In the genomic region with DNA sequence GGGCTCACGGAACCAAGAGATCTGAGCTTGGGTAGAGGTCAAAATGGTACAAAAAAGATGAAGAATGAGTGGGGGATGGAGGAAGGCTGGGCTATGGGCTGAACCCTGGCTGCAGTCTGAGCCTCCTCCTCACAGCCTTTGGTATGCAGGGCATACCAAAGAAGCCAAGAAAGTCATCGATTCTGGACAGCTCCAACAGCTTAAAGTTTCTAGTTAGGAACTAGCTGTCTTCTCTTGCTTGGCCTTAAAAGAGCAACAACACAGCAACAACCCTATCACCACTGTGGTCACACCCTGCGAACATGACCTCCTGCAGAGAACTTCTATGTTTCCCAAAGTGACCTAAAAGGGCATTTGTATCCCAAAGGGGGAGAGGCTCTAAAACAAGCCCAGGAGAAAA, we compare ENCODE assay signal across 27 cellular contexts.
DNase-seq lines count a peak whose midpoint lies in the region; ATAC-seq and TF ChIP-seq lines count a peak whose summit lies in the region.
"Had no signal": no experiment of that assay in that cellular context is flagged by ENCODE, and none has a peak within 500 bp of the region (broad histone marks: within the 10 kb centered on the region; RNA-seq: fewer than 3 reads in every experiment).

No MANE protein-coding gene starts in this region.

- H3K27me3 ChIP-seq in BLaER1 (no peaks in the 10 kb centered on the region), GM23338 (ENCODE audit: insufficient read depth) (no peaks in the 10 kb centered on the region), vagina (no peaks in the 10 kb centered on the region)
- H3K27me3 ChIP-seq: colonic mucosa, foreskin keratinocyte, heart right ventricle, transverse colon had no signal

- H3K27ac Mint-ChIP-seq in GM23338 (no peak overlapping the region), nephron progenitor cell (peak overlapping the region; percentile 81)
- H3K27ac Mint-ChIP-seq: activated CD8-positive, alpha-beta memory T cell treated with anti-CD3 and anti-CD28 coated beads, Interleukin-2, amount 10 ng/mL, durations not matched to agents 7 days and 5 days had no signal

- H4K20me1 ChIP-seq in BLaER1 (no peaks in the 10 kb centered on the region), GM23338 (replicated peaks; ENCODE audit: insufficient read depth) (no peaks in the 10 kb centered on the region)

- peak overlapping the region; percentile 36; the same call in 1 of the 2 replicates for H3K4me2 ChIP-seq in BLaER1
- no peak overlapping the region for H3K4me2 ChIP-seq in GM23338

- peak; percentile 53 for ATAC-seq in GM23338
- no peak for ATAC-seq in HG03354 (IDR thresholded peaks at IDR 0.05; ENCODE audit: poor library complexity, severe bottlenecking, unreplicated experiment)
- ATAC-seq in HG03159 (IDR thresholded peaks at IDR 0.05; ENCODE audit: unreplicated experiment) = no peak
- ATAC-seq: activated CD8-positive, alpha-beta memory T cell treated with anti-CD3 and anti-CD28 coated beads, Interleukin-2, amount 10 ng/mL, durations not matched to agents 7 days and 5 days; foreskin keratinocyte had no signal

- H3F3A ChIP-seq in GM23338 (replicated peaks; ENCODE audit: low read depth) = peaks cover 10% of the 10 kb centered on the region; the same call in 1 of the 2 replicates

- H3K27me3 Mint-ChIP-seq in GM23338 (ENCODE audit: insufficient read depth, low read depth, poor library complexity) (peaks cover 19% of the 10 kb centered on the region), nephron progenitor cell (ENCODE audit: low read depth, poor library complexity) (peaks cover 3% of the 10 kb centered on the region)
- H3K27me3 Mint-ChIP-seq: activated CD4-positive, alpha-beta T cell treated with anti-CD3 and anti-CD28 coated beads, Interleukin-2, amount 10 ng/mL, durations not matched to agents 7 days and 5 days; activated CD8-positive, alpha-beta memory T cell treated with anti-CD3 and anti-CD28 coated beads, Interleukin-2, amount 10 ng/mL, durations not matched to agents 7 days and 5 days; IgD-negative memory B cell had no signal

- H3K9me3 ChIP-seq in BLaER1 (peaks cover 35% of the 10 kb centered on the region), vagina (peaks cover 7% of the 10 kb centered on the region)
- H3K9me3 ChIP-seq: colonic mucosa had no signal

- no peak overlapping the region for H3K4me3 ChIP-seq in BLaER1
- H3K4me3 ChIP-seq in GM23338 = no peak overlapping the region
- no peak overlapping the region for H3K4me3 ChIP-seq in vagina
- H3K4me3 ChIP-seq: colonic mucosa, heart right ventricle, skin epidermis, transverse colon had no signal

- no peak overlapping the region for H3K9ac ChIP-seq in BLaER1

- no peak overlapping the region for H3K27ac ChIP-seq in BLaER1
- no peak overlapping the region for H3K27ac ChIP-seq in GM23338 (ENCODE audit: low read depth)
- H3K27ac ChIP-seq in vagina = no peak overlapping the region
- H3K27ac ChIP-seq: C4-2B, colonic mucosa, foreskin keratinocyte, heart right ventricle, transverse colon, VCaP had no signal

- no peak overlapping the region for H2AFZ ChIP-seq in GM23338

- TF ChIP-seq CTCF in GM23338 (conservative IDR thresholded peaks at IDR 0.05; ENCODE audit: low read depth in 2 of 2) (no peak), nephron progenitor cell (IDR thresholded peaks at IDR 0.05) (no peak), vagina (IDR thresholded peaks at IDR 0.05) (no peak)

- H3K36me3 ChIP-seq in BLaER1 (peaks cover 8% of the 10 kb centered on the region; the same call in 1 of the 2 replicates), GM23338 (ENCODE audit: insufficient read depth) (peaks cover 16% of the 10 kb centered on the region), vagina (no peaks in the 10 kb centered on the region)
- H3K36me3 ChIP-seq: colonic mucosa, transverse colon had no signal

- DNase-seq in GM23338 (ENCODE audit: low spot score) (no peak), astrocyte of the hippocampus (ENCODE audit: low read depth, low spot score) (peak; percentile 28), nephron progenitor cell (no peak), vagina (ENCODE audit: extremely low spot score in 2 of 2) (no peak), pons (ENCODE audit: low spot score) (no peak)
- DNase-seq: activated CD8-positive, alpha-beta memory T cell treated with anti-CD3 and anti-CD28 coated beads, Interleukin-2, amount 10 ng/mL, durations not matched to agents 7 days and 5 days; activated naive CD4-positive, alpha-beta T cell treated with anti-CD3 and anti-CD28 coated beads, Interleukin-2, amount 50 U/mL, for 16 hours; amygdala; colonic mucosa; effector CD8-positive, alpha-beta T cell; foreskin keratinocyte; heart right ventricle; left cardiac atrium; NCI-H1105; NCI-H2029; NCI-H524 treated with DMSO at 0.1 percent for 48 hours; occipital lobe; T-helper 9 cell; transverse colon had no signal

- H3K9me2 ChIP-seq in GM23338 (ENCODE audit: insufficient read depth) = peaks cover 5% of the 10 kb centered on the region; the same call in 1 of the 2 replicates

- no peak for TF ChIP-seq POLR2A in vagina (IDR thresholded peaks at IDR 0.05)

- H3K4me1 Mint-ChIP-seq in GM23338 (peaks cover 15% of the 10 kb centered on the region), nephron progenitor cell (peaks cover 15% of the 10 kb centered on the region)

- intact Hi-C loops in vagina (cut with DNase I) = no loop called here

- H3K4me1 ChIP-seq in BLaER1 (peaks cover 10% of the 10 kb centered on the region), GM23338 (ENCODE audit: insufficient read depth) (no peaks in the 10 kb centered on the region; the same call in 1 of the 2 replicates), vagina (peaks cover 14% of the 10 kb centered on the region)
- H3K4me1 ChIP-seq: colonic mucosa, foreskin keratinocyte had no signal

- peaks cover 52% of the 10 kb centered on the region for H3K36me3 Mint-ChIP-seq in GM23338 (ENCODE audit: low read depth)
- H3K36me3 Mint-ChIP-seq in nephron progenitor cell (ENCODE audit: low read depth) = peaks cover 60% of the 10 kb centered on the region

- H3K79me2 ChIP-seq in GM23338 (replicated peaks; ENCODE audit: insufficient read depth) = no peaks in the 10 kb centered on the region

- peaks cover 29% of the 10 kb centered on the region for H3K9me3 Mint-ChIP-seq in GM23338
- H3K9me3 Mint-ChIP-seq in nephron progenitor cell = peaks cover 32% of the 10 kb centered on the region

- no peak overlapping the region for H3K4me3 Mint-ChIP-seq in GM23338
- no peak overlapping the region for H3K4me3 Mint-ChIP-seq in nephron progenitor cell
- H3K4me3 Mint-ChIP-seq: activated CD4-positive, alpha-beta T cell treated with anti-CD3 and anti-CD28 coated beads, Interleukin-2, amount 10 ng/mL, durations not matched to agents 7 days and 5 days; activated CD8-positive, alpha-beta memory T cell treated with anti-CD3 and anti-CD28 coated beads, Interleukin-2, amount 10 ng/mL, durations not matched to agents 7 days and 5 days; IgD-negative memory B cell had no signal

TF ChIP-seq in GM23338, 12 proteins besides CTCF, POLR2A, EP300 and RAD21:
- no peak for TF ChIP-seq POLR2AphosphoS5 (IDR thresholded peaks at IDR 0.05; ENCODE audit: low read depth)
- no peak for TF ChIP-seq EZH2 (IDR thresholded peaks at IDR 0.05; ENCODE audit: low read depth, unreplicated experiment)
- TF ChIP-seq CREB1 (CRISPR knock-in tag; IDR thresholded peaks at IDR 0.05; ENCODE audit: low read depth) = no peak
- TF ChIP-seq STAT1 (IDR thresholded peaks at IDR 0.05; ENCODE audit: unreplicated experiment) = no peak
